23 cellular contexts compared by ENCODE assay signal in genomic region chr5:112232651-112233050, GRCh38.
A peak's percentile ranks its signal among the peaks of the same experiment; 100 is the strongest.
DNase-seq lines count a peak whose midpoint lies in the region; ATAC-seq, FAIRE-seq and TF ChIP-seq lines count a peak whose summit lies in the region.
"Had no signal": no experiment of that assay in that cellular context is flagged by ENCODE, and none has a peak within 500 bp of the region (broad histone marks: within the 10 kb centered on the region; RNA-seq: fewer than 3 reads in every experiment).

No MANE protein-coding gene starts in this region.

- no peak for ATAC-seq in stimulated activated naive CD8-positive, alpha-beta T cell treated with anti-CD3 and anti-CD28 coated beads, Interleukin-15, Interleukin-2, amounts not matched to agents 100 U/mL and 50 U/mL, for 24 hours
- ATAC-seq: HCT116, Panc1, Right ventricle myocardium inferior had no signal

- peaks cover 5% of the 10 kb centered on the region for H3K27me3 Mint-ChIP-seq in activated CD4-positive, alpha-beta T cell treated with anti-CD3 and anti-CD28 coated beads, Interleukin-2, amount 10 ng/mL, durations not matched to agents 7 days and 5 days

- H3K4me3 Mint-ChIP-seq in activated CD4-positive, alpha-beta T cell treated with anti-CD3 and anti-CD28 coated beads, Interleukin-2, amount 10 ng/mL, durations not matched to agents 7 days and 5 days = no peak overlapping the region

- no peak overlapping the region for H3K4me3 ChIP-seq in bronchial epithelial cell (ENCODE audit: low read depth, low read length)
- H3K4me3 ChIP-seq in esophagus squamous epithelium = no peak overlapping the region
- no peak overlapping the region for H3K4me3 ChIP-seq in small intestine (ENCODE audit: low read depth in 1 of 2, low read length in 2 of 2)
- H3K4me3 ChIP-seq: MG63, SJSA1 had no signal

- no peaks in the 10 kb centered on the region for H3K36me3 Mint-ChIP-seq in activated CD4-positive, alpha-beta T cell treated with anti-CD3 and anti-CD28 coated beads, Interleukin-2, amount 10 ng/mL, durations not matched to agents 7 days and 5 days (ENCODE audit: low read depth)

- intact Hi-C loops in esophagus squamous epithelium (cut with DNase I) = no loop called here

- WGBS in esophagus squamous epithelium, 2 donors = 8 to 29% methylated on average over 1 of the region's 1 CpG
- 26 to 50% (median 49%) methylated on average over 1 of the region's 1 CpG for WGBS in small intestine, 3 donors

- no peak for FAIRE-seq in bronchial epithelial cell (lab: Jason Lieb, UNC)
- no peak for FAIRE-seq in small intestine (lab: Jason Lieb, UNC)
- FAIRE-seq: H1 had no signal

- H3K27ac ChIP-seq in esophagus squamous epithelium (peak overlapping the region; percentile 8 to 71 (median 58)), small intestine (ENCODE audit: low read depth in 1 of 2, low read length in 1 of 2) (no peak overlapping the region), RWPE1 (no peak overlapping the region)
- H3K27ac ChIP-seq: SJSA1 had no signal

- TF ChIP-seq CTCF in bronchial epithelial cell (IDR thresholded peaks at IDR 0.05; ENCODE audit: insufficient read depth, low read length, severe bottlenecking) (no peak), esophagus squamous epithelium (IDR thresholded peaks at IDR 0.05) (no peak), RWPE1 (conservative IDR thresholded peaks at IDR 0.05; ENCODE audit: low read depth) (no peak)

- H3K36me3 ChIP-seq in bronchial epithelial cell (ENCODE audit: control insufficient read depth, insufficient read depth, low read length) = no peaks in the 10 kb centered on the region
- peaks cover 0 to 17% (median 0%) of the 10 kb centered on the region in 3 donors for H3K36me3 ChIP-seq in esophagus squamous epithelium
- H3K36me3 ChIP-seq in small intestine (ENCODE audit: control insufficient read depth in 2 of 2, insufficient read depth in 2 of 2, low read length in 2 of 2) = no peaks in the 10 kb centered on the region
- H3K36me3 ChIP-seq: BE2C, MG63, SJSA1 had no signal

- H3K9me3 Mint-ChIP-seq in activated CD4-positive, alpha-beta T cell treated with anti-CD3 and anti-CD28 coated beads, Interleukin-2, amount 10 ng/mL, durations not matched to agents 7 days and 5 days = no peaks in the 10 kb centered on the region

- no peak overlapping the region for H3K27ac Mint-ChIP-seq in activated CD4-positive, alpha-beta T cell treated with anti-CD3 and anti-CD28 coated beads, Interleukin-2, amount 10 ng/mL, durations not matched to agents 7 days and 5 days

- POLR2A ChIA-PET in activated CD4-positive, alpha-beta T cell treated with anti-CD3 and anti-CD28 coated beads, Interleukin-2, amount 10 ng/mL, durations not matched to agents 7 days and 5 days (lab: Charles Lee) = no interaction called here
- POLR2A ChIA-PET in RWPE1 (lab: Yijun Ruan, JAX; ENCODE audit: low non-redundant PET) = no interaction called here

- no peaks in the 10 kb centered on the region for H3K4me1 Mint-ChIP-seq in activated CD4-positive, alpha-beta T cell treated with anti-CD3 and anti-CD28 coated beads, Interleukin-2, amount 10 ng/mL, durations not matched to agents 7 days and 5 days

- no peak for TF ChIP-seq POLR2A in esophagus squamous epithelium (IDR thresholded peaks at IDR 0.05)

- H3K27me3 ChIP-seq in bronchial epithelial cell (ENCODE audit: control insufficient read depth, insufficient read depth, low read length) (no peaks in the 10 kb centered on the region), esophagus squamous epithelium (no peaks in the 10 kb centered on the region), small intestine (ENCODE audit: control insufficient read depth in 2 of 2, insufficient read depth in 2 of 2, low read length in 2 of 2) (no peaks in the 10 kb centered on the region)
- H3K27me3 ChIP-seq: MG63, SJSA1 had no signal

- DNase-seq in HUDEP-2 (lab: John Stamatoyannopoulos, UW; ENCODE audit: unreplicated experiment in 76 of 76) (peak in 42 of 76 experiments; percentile 1 to 83 (median 48)), bronchial epithelial cell (ENCODE audit: low read depth) (peak; percentile 30), esophagus squamous epithelium (lab: John Stamatoyannopoulos, UW) (no peak), small intestine (peak; percentile 84), RWPE1 (ENCODE audit: low spot score) (no peak), NCI-H1417 treated with DMSO at 0.1 percent for 48 hours (lab: John Stamatoyannopoulos, UW) (no peak)
- DNase-seq in activated CD4-positive, alpha-beta T cell treated with anti-CD3 and anti-CD28 coated beads, Interleukin-2, amount 10 ng/mL, durations not matched to agents 7 days and 5 days = no peak
- no peak for DNase-seq in stimulated activated naive CD8-positive, alpha-beta T cell treated with anti-CD3 and anti-CD28 coated beads, Interleukin-15, Interleukin-2, amounts not matched to agents 100 U/mL and 50 U/mL, for 24 hours
- DNase-seq: BE2C, EL, Karpas-422, MG63, NCI-H1048, NCI-H1436 treated with DMSO at 0.1 percent for 48 hours, NCI-H1930, NCI-H2227 treated with DMSO at 0.1 percent for 48 hours, NCI-H510A, NCI-H748 treated with DMSO at 0.1 percent for 48 hours had no signal

- CTCF ChIA-PET in activated CD4-positive, alpha-beta T cell treated with anti-CD3 and anti-CD28 coated beads, Interleukin-2, amount 10 ng/mL, durations not matched to agents 7 days and 5 days (lab: Charles Lee) = no interaction called here
- CTCF ChIA-PET in RWPE1 (lab: Yijun Ruan, JAX) = no interaction called here

- no peaks in the 10 kb centered on the region for H3K9me3 ChIP-seq in esophagus squamous epithelium
- H3K9me3 ChIP-seq in small intestine (ENCODE audit: control insufficient read depth, low read depth) = no peaks in the 10 kb centered on the region
- H3K9me3 ChIP-seq: BE2C, MG63, SJSA1 had no signal

- H3K4me1 ChIP-seq in esophagus squamous epithelium (peaks cover 7 to 35% (median 16%) of the 10 kb centered on the region in 3 donors), small intestine (ENCODE audit: control insufficient read depth in 2 of 2, insufficient read depth in 1 of 2, low read depth in 1 of 2, low read length in 1 of 2) (no peaks in the 10 kb centered on the region)
- H3K4me1 ChIP-seq: BE2C, SJSA1 had no signal

Comparison
In these comparisons a context has a peak if more than half of its experiments do, and no peak if none do; other contexts are left out.
1. DNase-seq: peak in HUDEP-2 (42 of 76), bronchial epithelial cell (single experiment) and small intestine (single experiment); none in esophagus squamous epithelium (single experiment), activated CD4-positive, alpha-beta T cell treated with anti-CD3 and anti-CD28 coated beads, Interleukin-2, amount 10 ng/mL, durations not matched to agents 7 days and 5 days (single experiment), RWPE1 (single experiment), NCI-H1417 treated with DMSO at 0.1 percent for 48 hours (single experiment) and stimulated activated naive CD8-positive, alpha-beta T cell treated with anti-CD3 and anti-CD28 coated beads, Interleukin-15, Interleukin-2, amounts not matched to agents 100 U/mL and 50 U/mL, for 24 hours (single experiment).
2. H3K27ac ChIP-seq: peak in esophagus squamous epithelium (4 of 4); none in small intestine (0 of 2) and RWPE1 (single experiment).